19 cellular contexts compared by ENCODE assay signal in the genomic region with DNA sequence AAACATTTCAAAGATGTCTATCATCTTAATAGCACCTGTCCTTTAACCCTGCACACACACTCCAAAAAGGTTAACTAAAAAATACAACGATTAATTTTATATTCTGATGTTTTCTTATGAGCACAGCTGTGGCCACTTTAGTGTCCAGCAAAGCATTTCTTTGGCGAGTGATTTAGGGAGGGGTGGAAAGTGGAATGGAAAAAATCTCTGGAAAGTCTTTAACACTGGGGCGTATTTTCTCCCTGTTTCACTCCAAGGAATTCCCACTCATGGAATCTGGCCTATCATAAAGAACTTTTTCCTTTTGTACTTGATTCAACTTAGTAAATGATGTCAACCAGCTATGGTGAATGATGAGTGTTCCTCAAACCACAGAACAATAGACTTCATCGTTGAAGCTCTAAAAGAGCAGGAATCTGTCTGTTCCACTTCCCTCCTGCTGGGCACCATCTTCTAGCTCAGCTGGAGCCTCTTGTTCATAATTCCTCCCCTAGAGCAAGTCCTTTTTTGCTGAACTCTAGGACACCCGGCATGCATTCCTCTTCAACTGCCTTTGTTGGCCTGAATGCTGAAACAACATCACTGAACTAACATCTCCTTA.
A peak's percentile ranks its signal among the peaks of the same experiment; 100 is the strongest.
DNase-seq lines count a peak whose midpoint lies in the region; ATAC-seq and TF ChIP-seq lines count a peak whose summit lies in the region.
"Had no signal": no experiment of that assay in that cellular context is flagged by ENCODE, and none has a peak within 500 bp of the region (broad histone marks: within the 10 kb centered on the region; RNA-seq: fewer than 3 reads in every experiment).

No MANE protein-coding gene starts in this region.

- ATAC-seq in HG03457 (IDR thresholded peaks at IDR 0.05; ENCODE audit: unreplicated experiment): no peak
- no peak for ATAC-seq in activated CD8-positive, alpha-beta T cell treated with anti-CD3 and anti-CD28 coated beads, Interleukin-2, amount 10 ng/mL, durations not matched to agents 7 days and 5 days

- no TSS peak for BruUV-seq in A673 (replicated peaks; lab: Mats Ljungman, UMichigan)

- H3K23ac ChIP-seq in mesendoderm (ENCODE audit: low read length): no peak overlapping the region

- H3K4me1 ChIP-seq in A673 (ENCODE audit: insufficient read depth, low read length, poor library complexity, severe bottlenecking): no peaks in the 10 kb centered on the region
- no peaks in the 10 kb centered on the region for H3K4me1 ChIP-seq in mesendoderm (ENCODE audit: control insufficient read depth, low read depth, low read length)
- H3K4me1 ChIP-seq: Caco-2 had no signal

- H4K5ac ChIP-seq in mesendoderm (ENCODE audit: low read length): no peak overlapping the region

- H3K9me3 ChIP-seq in A673 (ENCODE audit: low read depth, low read length, poor library complexity, severe bottlenecking): no peaks in the 10 kb centered on the region
- H3K9me3 ChIP-seq: Caco-2 had no signal

- H3K4me1 Mint-ChIP-seq in dendritic cell treated with granulocyte-macrophage colony-stimulating factor and Interleukin-4, amounts not matched to agents 40 ng/mL and 50 ng/mL, for 4 days (ENCODE audit: low read depth): peaks cover 46% of the 10 kb centered on the region
- no peaks in the 10 kb centered on the region for H3K4me1 Mint-ChIP-seq in activated T-helper 1 cell treated with anti-CD3 and anti-CD28 coated beads, Interleukin-12 subunit alpha, Interleukin-12 subunit beta, Interleukin-2, Interleukin-4 antibody, amounts not matched to agents 30 ng/mL and 10 ng/mL and 1 ng/mL, durations not matched to agents 14 hours and 24 hours and 36 hours (ENCODE audit: low read depth)
- no peaks in the 10 kb centered on the region for H3K4me1 Mint-ChIP-seq in activated CD8-positive, alpha-beta T cell treated with anti-CD3 and anti-CD28 coated beads, Interleukin-2, amount 10 ng/mL, durations not matched to agents 7 days and 5 days (ENCODE audit: low read depth)
- H3K4me1 Mint-ChIP-seq: activated naive CD4-positive, alpha-beta T cell treated with anti-CD3 and anti-CD28 coated beads, Interleukin-2, amount 50 U/mL, for 24 hours; central memory CD8-positive, alpha-beta T cell had no signal

- intact Hi-C loops in A673 (cut with micrococcal nuclease; ENCODE audit: unreplicated experiment): no loop called here
- intact Hi-C loops in dendritic cell treated with granulocyte-macrophage colony-stimulating factor and Interleukin-4, amounts not matched to agents 40 ng/mL and 50 ng/mL, for 4 days (cut with micrococcal nuclease): loop anchor here (5.0 kb wide), 1 partner anchor 70 kb away; a partner anchor contains a TSS
- intact Hi-C loops in activated T-helper 1 cell treated with anti-CD3 and anti-CD28 coated beads, Interleukin-12 subunit alpha, Interleukin-12 subunit beta, Interleukin-2, Interleukin-4 antibody, amounts not matched to agents 30 ng/mL and 10 ng/mL and 1 ng/mL, durations not matched to agents 14 hours and 24 hours and 36 hours (cut with micrococcal nuclease): no loop called here

- DNase-seq in A673 (ENCODE audit: low spot score) (peak; percentile 52), LHCN-M2 (ENCODE audit: low read depth) (peak; percentile 91), mesendoderm (peak; percentile 28), NCI-H510A treated with DMSO at 0.1 percent for 48 hours (lab: John Stamatoyannopoulos, UW) (no peak)
- no peak for DNase-seq in activated T-helper 1 cell treated with anti-CD3 and anti-CD28 coated beads, Interleukin-12 subunit alpha, Interleukin-12 subunit beta, Interleukin-2, Interleukin-4 antibody, amounts not matched to agents 30 ng/mL and 10 ng/mL and 1 ng/mL, durations not matched to agents 14 hours and 24 hours and 36 hours (ENCODE audit: low spot score)
- DNase-seq in activated CD8-positive, alpha-beta T cell treated with anti-CD3 and anti-CD28 coated beads, Interleukin-2, amount 10 ng/mL, durations not matched to agents 7 days and 5 days: no peak
- DNase-seq: Caco-2; erythroblast; GOT3; hippocampal formation; NCI-H1105; right cardiac atrium; stimulated activated CD4-positive, alpha-beta T cell treated with anti-CD3 and anti-CD28 coated beads, Interleukin-4, amount 100 ng/mL, for 24 hours; WERI-Rb-1 had no signal

- no peak overlapping the region for H3K4ac ChIP-seq in mesendoderm (ENCODE audit: low read depth, low read length)

- H3K36me3 ChIP-seq in A673 (ENCODE audit: insufficient read depth, low read length, poor library complexity, severe bottlenecking) (no peaks in the 10 kb centered on the region), mesendoderm (ENCODE audit: control insufficient read depth, insufficient read depth, low read length) (no peaks in the 10 kb centered on the region)
- H3K36me3 ChIP-seq: WERI-Rb-1 had no signal

- H3K4me3 ChIP-seq in A673 (ENCODE audit: low read depth, low read length, poor library complexity, severe bottlenecking) (no peak overlapping the region), mesendoderm (ENCODE audit: low read length) (no peak overlapping the region)
- H3K4me3 ChIP-seq: lung had no signal

- CTCF ChIA-PET in A673 (lab: Charles Lee): no interaction called here
- CTCF ChIA-PET in activated CD8-positive, alpha-beta T cell treated with anti-CD3 and anti-CD28 coated beads, Interleukin-2, amount 10 ng/mL, durations not matched to agents 7 days and 5 days (lab: Charles Lee): no interaction called here

- H3K9ac ChIP-seq in mesendoderm (ENCODE audit: low read length): no peak overlapping the region

- no peak overlapping the region for H3K4me3 Mint-ChIP-seq in dendritic cell treated with granulocyte-macrophage colony-stimulating factor and Interleukin-4, amounts not matched to agents 40 ng/mL and 50 ng/mL, for 4 days
- H3K4me3 Mint-ChIP-seq in activated T-helper 1 cell treated with anti-CD3 and anti-CD28 coated beads, Interleukin-12 subunit alpha, Interleukin-12 subunit beta, Interleukin-2, Interleukin-4 antibody, amounts not matched to agents 30 ng/mL and 10 ng/mL and 1 ng/mL, durations not matched to agents 14 hours and 24 hours and 36 hours: no peak overlapping the region
- H3K4me3 Mint-ChIP-seq in activated CD8-positive, alpha-beta T cell treated with anti-CD3 and anti-CD28 coated beads, Interleukin-2, amount 10 ng/mL, durations not matched to agents 7 days and 5 days: no peak overlapping the region
- H3K4me3 Mint-ChIP-seq: activated naive CD4-positive, alpha-beta T cell treated with anti-CD3 and anti-CD28 coated beads, Interleukin-2, amount 50 U/mL, for 24 hours; central memory CD8-positive, alpha-beta T cell had no signal

- no peak overlapping the region for H2BK5ac ChIP-seq in mesendoderm (ENCODE audit: low read length)

- no peak overlapping the region for H3K4me2 ChIP-seq in mesendoderm (ENCODE audit: low read length)

- 100% methylated on average over 1 of the region's 5 CpGs for WGBS in mesendoderm (ENCODE audit: extremely low coverage, insufficient coverage, low lambda C conversion rate)

- no peaks in the 10 kb centered on the region for H3K79me1 ChIP-seq in mesendoderm (ENCODE audit: low read length)

- H3K27me3 ChIP-seq in A673 (replicated peaks; ENCODE audit: insufficient read depth, low read depth, low read length, poor library complexity): no peaks in the 10 kb centered on the region
- H3K27me3 ChIP-seq in mesendoderm (ENCODE audit: insufficient read depth, low read length, poor library complexity): no peaks in the 10 kb centered on the region

- POLR2A ChIA-PET in A673 (lab: Charles Lee; ENCODE audit: low non-redundant PET): no interaction called here
- POLR2A ChIA-PET in activated CD8-positive, alpha-beta T cell treated with anti-CD3 and anti-CD28 coated beads, Interleukin-2, amount 10 ng/mL, durations not matched to agents 7 days and 5 days (lab: Charles Lee): interaction anchor here (0.5 kb wide), 1 partner anchor 372 kb away, joined by 3 read pairs; no protein-coding TSS in a partner anchor

- H2BK120ac ChIP-seq in mesendoderm (ENCODE audit: low read depth, low read length): no peak overlapping the region

- no peaks in the 10 kb centered on the region for H3K36me3 Mint-ChIP-seq in dendritic cell treated with granulocyte-macrophage colony-stimulating factor and Interleukin-4, amounts not matched to agents 40 ng/mL and 50 ng/mL, for 4 days (ENCODE audit: low read depth)
- H3K36me3 Mint-ChIP-seq in activated T-helper 1 cell treated with anti-CD3 and anti-CD28 coated beads, Interleukin-12 subunit alpha, Interleukin-12 subunit beta, Interleukin-2, Interleukin-4 antibody, amounts not matched to agents 30 ng/mL and 10 ng/mL and 1 ng/mL, durations not matched to agents 14 hours and 24 hours and 36 hours (ENCODE audit: low read depth): no peaks in the 10 kb centered on the region
- no peaks in the 10 kb centered on the region for H3K36me3 Mint-ChIP-seq in activated CD8-positive, alpha-beta T cell treated with anti-CD3 and anti-CD28 coated beads, Interleukin-2, amount 10 ng/mL, durations not matched to agents 7 days and 5 days (ENCODE audit: low read depth)
- H3K36me3 Mint-ChIP-seq: activated naive CD4-positive, alpha-beta T cell treated with anti-CD3 and anti-CD28 coated beads, Interleukin-2, amount 50 U/mL, for 24 hours had no signal

- H2BK15ac ChIP-seq in mesendoderm (replicated peaks; ENCODE audit: low read depth): no peak overlapping the region

- no peak overlapping the region for H4K8ac ChIP-seq in mesendoderm (ENCODE audit: low read depth, low read length)

- H3K79me2 ChIP-seq in mesendoderm (ENCODE audit: control insufficient read depth, insufficient read depth, low read length): no peaks in the 10 kb centered on the region

- no peaks in the 10 kb centered on the region for H3K9me3 Mint-ChIP-seq in dendritic cell treated with granulocyte-macrophage colony-stimulating factor and Interleukin-4, amounts not matched to agents 40 ng/mL and 50 ng/mL, for 4 days
- H3K9me3 Mint-ChIP-seq in activated T-helper 1 cell treated with anti-CD3 and anti-CD28 coated beads, Interleukin-12 subunit alpha, Interleukin-12 subunit beta, Interleukin-2, Interleukin-4 antibody, amounts not matched to agents 30 ng/mL and 10 ng/mL and 1 ng/mL, durations not matched to agents 14 hours and 24 hours and 36 hours: no peaks in the 10 kb centered on the region
- H3K9me3 Mint-ChIP-seq in activated CD8-positive, alpha-beta T cell treated with anti-CD3 and anti-CD28 coated beads, Interleukin-2, amount 10 ng/mL, durations not matched to agents 7 days and 5 days (ENCODE audit: insufficient read depth): no peaks in the 10 kb centered on the region
- H3K9me3 Mint-ChIP-seq: activated naive CD4-positive, alpha-beta T cell treated with anti-CD3 and anti-CD28 coated beads, Interleukin-2, amount 50 U/mL, for 24 hours; central memory CD8-positive, alpha-beta T cell had no signal

- H3K27ac ChIP-seq in A673 (ENCODE audit: low read depth, low read length, poor library complexity, severe bottlenecking) (no peak overlapping the region), mesendoderm (ENCODE audit: low read depth, low read length) (no peak overlapping the region)
- H3K27ac ChIP-seq: WERI-Rb-1 had no signal

- H3K18ac ChIP-seq in mesendoderm (ENCODE audit: low read length): no peak overlapping the region

- no peak overlapping the region for H3K56ac ChIP-seq in mesendoderm (ENCODE audit: low read length)

- H2AK5ac ChIP-seq in mesendoderm (ENCODE audit: low read length): no peak overlapping the region

- no peak for TF ChIP-seq CTCF in A673 (conservative IDR thresholded peaks at IDR 0.05; ENCODE audit: low read depth, low read length)

- H3K27me3 Mint-ChIP-seq in dendritic cell treated with granulocyte-macrophage colony-stimulating factor and Interleukin-4, amounts not matched to agents 40 ng/mL and 50 ng/mL, for 4 days: no peaks in the 10 kb centered on the region
- peaks cover 8% of the 10 kb centered on the region for H3K27me3 Mint-ChIP-seq in activated T-helper 1 cell treated with anti-CD3 and anti-CD28 coated beads, Interleukin-12 subunit alpha, Interleukin-12 subunit beta, Interleukin-2, Interleukin-4 antibody, amounts not matched to agents 30 ng/mL and 10 ng/mL and 1 ng/mL, durations not matched to agents 14 hours and 24 hours and 36 hours (ENCODE audit: insufficient read depth)
- peaks cover 7% of the 10 kb centered on the region for H3K27me3 Mint-ChIP-seq in activated CD8-positive, alpha-beta T cell treated with anti-CD3 and anti-CD28 coated beads, Interleukin-2, amount 10 ng/mL, durations not matched to agents 7 days and 5 days (ENCODE audit: low read depth)

- peak overlapping the region; percentile 83 for H3K27ac Mint-ChIP-seq in dendritic cell treated with granulocyte-macrophage colony-stimulating factor and Interleukin-4, amounts not matched to agents 40 ng/mL and 50 ng/mL, for 4 days
- no peak overlapping the region for H3K27ac Mint-ChIP-seq in activated T-helper 1 cell treated with anti-CD3 and anti-CD28 coated beads, Interleukin-12 subunit alpha, Interleukin-12 subunit beta, Interleukin-2, Interleukin-4 antibody, amounts not matched to agents 30 ng/mL and 10 ng/mL and 1 ng/mL, durations not matched to agents 14 hours and 24 hours and 36 hours
- no peak overlapping the region for H3K27ac Mint-ChIP-seq in activated CD8-positive, alpha-beta T cell treated with anti-CD3 and anti-CD28 coated beads, Interleukin-2, amount 10 ng/mL, durations not matched to agents 7 days and 5 days
- H3K27ac Mint-ChIP-seq: activated naive CD4-positive, alpha-beta T cell treated with anti-CD3 and anti-CD28 coated beads, Interleukin-2, amount 50 U/mL, for 24 hours had no signal

Comparison
In these comparisons a context has a peak if more than half of its experiments do, and no peak if none do; other contexts are left out.
1. DNase-seq: peak in A673 (single experiment), LHCN-M2 (single experiment) and mesendoderm (single experiment); none in activated T-helper 1 cell treated with anti-CD3 and anti-CD28 coated beads, Interleukin-12 subunit alpha, Interleukin-12 subunit beta, Interleukin-2, Interleukin-4 antibody, amounts not matched to agents 30 ng/mL and 10 ng/mL and 1 ng/mL, durations not matched to agents 14 hours and 24 hours and 36 hours (single experiment), NCI-H510A treated with DMSO at 0.1 percent for 48 hours (single experiment) and activated CD8-positive, alpha-beta T cell treated with anti-CD3 and anti-CD28 coated beads, Interleukin-2, amount 10 ng/mL, durations not matched to agents 7 days and 5 days (single experiment).